Comparison of ENCODE assay signal across 20 cellular contexts in the genomic region with DNA sequence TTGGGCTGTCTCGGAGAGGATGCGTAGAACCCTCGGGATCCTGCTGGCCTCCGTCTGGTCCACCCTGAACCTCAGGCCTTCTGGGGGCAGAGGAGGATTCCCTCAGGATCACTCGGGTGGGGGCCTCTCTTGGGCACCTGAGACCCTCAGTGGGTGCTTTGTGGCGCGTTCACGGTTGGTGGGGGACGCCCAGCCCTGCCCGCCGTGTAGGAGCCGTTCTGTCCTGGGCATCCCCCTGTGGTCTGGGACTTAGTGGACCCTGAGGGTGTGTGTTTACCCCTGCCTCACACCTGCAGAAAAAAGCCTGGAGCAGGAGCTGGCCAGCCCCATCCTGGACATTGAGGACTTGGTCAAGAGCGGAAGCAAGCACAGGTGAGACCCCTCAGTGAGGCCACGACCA. TPM values are rescaled to one million over a fixed set of nuclear protein-coding genes. Genes with fewer than 3 reads are reported as not detected.
A peak's percentile ranks its signal among the peaks of the same experiment; 100 is the strongest.
DNase-seq lines count a peak whose midpoint lies in the region; ATAC-seq and TF ChIP-seq lines count a peak whose summit lies in the region.
"Had no signal": no experiment of that assay in that cellular context is flagged by ENCODE, and none has a peak within 500 bp of the region (broad histone marks: within the 10 kb centered on the region; RNA-seq: fewer than 3 reads in every experiment).

No MANE protein-coding gene starts in this region.

- H3K27me3 ChIP-seq in neural progenitor cell (no peaks in the 10 kb centered on the region), right lobe of liver (no peaks in the 10 kb centered on the region)
- H3K27me3 ChIP-seq: BLaER1 had no signal

- no peak for TF ChIP-seq POLR2A in right lobe of liver (IDR thresholded peaks at IDR 0.05)

- H3K9ac ChIP-seq in neural progenitor cell, result no peak overlapping the region
- H3K9ac ChIP-seq: BLaER1, GM23248 had no signal

- no peak for ATAC-seq in T-helper 17 cell
- ATAC-seq in omental fat pad (ENCODE audit: low FRiP score), result peak; percentile 5
- no peak for ATAC-seq in right lobe of liver
- ATAC-seq: CD8-positive, alpha-beta T cell had no signal

- H3K4me1 Mint-ChIP-seq in T-helper 17 cell (peaks cover 4% of the 10 kb centered on the region), neural progenitor cell (peaks cover 5% of the 10 kb centered on the region), endothelial cell (ENCODE audit: unreplicated experiment) (no peaks in the 10 kb centered on the region)
- H3K4me1 Mint-ChIP-seq: B cell had no signal

- DNase-seq in T-helper 17 cell (no peak), neural progenitor cell (ENCODE audit: low spot score) (no peak), omental fat pad (ENCODE audit: low spot score) (no peak), right lobe of liver (no peak), endothelial cell (ENCODE audit: low spot score) (no peak), ACHN (no peak), posterior vena cava (ENCODE audit: low spot score) (no peak)
- DNase-seq: Caco-2; CD4-positive, CD25-positive, alpha-beta regulatory T cell; CD8-positive, alpha-beta T cell; DMS153; DND-41; GM23248; HCEC 1CT had no signal

- H3F3A ChIP-seq in neural progenitor cell (ENCODE audit: low read depth), result no peaks in the 10 kb centered on the region

- H3K36me3 Mint-ChIP-seq in T-helper 17 cell (ENCODE audit: low read depth) (peaks cover 3% of the 10 kb centered on the region), neural progenitor cell (peaks cover 19% of the 10 kb centered on the region), endothelial cell (ENCODE audit: low read depth, unreplicated experiment) (peaks cover 22% of the 10 kb centered on the region)

- in situ Hi-C loops in ACHN (cut with HindIII; ENCODE audit: low pct_ligation_motif_present, low pct_unique_long_range_greater_than_20kb, low sequenced_read_pairs), result no loop called here

- H3K27ac ChIP-seq in neural progenitor cell (no peak overlapping the region), right lobe of liver (no peak overlapping the region)
- H3K27ac ChIP-seq: BLaER1, C4-2B, GM23248 had no signal

- no peaks in the 10 kb centered on the region for H3K36me3 ChIP-seq in neural progenitor cell
- peaks cover 0 to 20% (median 4%) of the 10 kb centered on the region in 4 donors for H3K36me3 ChIP-seq in right lobe of liver

- peak overlapping the region; percentile 27 for H3K27ac Mint-ChIP-seq in T-helper 17 cell
- peak overlapping the region; percentile 74 for H3K27ac Mint-ChIP-seq in neural progenitor cell
- H3K27ac Mint-ChIP-seq in endothelial cell (ENCODE audit: unreplicated experiment), result no peak overlapping the region
- H3K27ac Mint-ChIP-seq: B cell; CD4-positive, CD25-positive, alpha-beta regulatory T cell; CD8-positive, alpha-beta T cell had no signal

- H3K79me2 ChIP-seq in neural progenitor cell (ENCODE audit: low read depth), result no peaks in the 10 kb centered on the region

- WGBS in right lobe of liver (ENCODE audit: insufficient coverage, low coverage, low lambda C conversion rate, missing lambda C conversion rate), result 100% methylated on average over 1 of the region's 14 CpGs

- H3K27me3 Mint-ChIP-seq in T-helper 17 cell (no peaks in the 10 kb centered on the region), neural progenitor cell (ENCODE audit: insufficient read depth, low read depth) (peaks cover 4% of the 10 kb centered on the region), endothelial cell (ENCODE audit: unreplicated experiment) (peaks cover 11% of the 10 kb centered on the region)
- H3K27me3 Mint-ChIP-seq: B cell; CD4-positive, CD25-positive, alpha-beta regulatory T cell had no signal

- H3K4me2 ChIP-seq in neural progenitor cell, result no peak overlapping the region
- H3K4me2 ChIP-seq: BLaER1 had no signal

- H3K4me1 ChIP-seq in neural progenitor cell (no peaks in the 10 kb centered on the region), right lobe of liver (no peaks in the 10 kb centered on the region)
- H3K4me1 ChIP-seq: Caco-2 had no signal

- TF ChIP-seq CTCF in neural progenitor cell (IDR thresholded peaks at IDR 0.05) (no peak), omental fat pad (IDR thresholded peaks at IDR 0.05) (no peak), right lobe of liver (IDR thresholded peaks at IDR 0.05) (no peak), endothelial cell (IDR thresholded peaks at IDR 0.05; ENCODE audit: unreplicated experiment) (no peak)

- H3K4me3 Mint-ChIP-seq in T-helper 17 cell (no peak overlapping the region), neural progenitor cell (no peak overlapping the region), endothelial cell (ENCODE audit: unreplicated experiment) (no peak overlapping the region)
- H3K4me3 Mint-ChIP-seq: B cell; CD4-positive, CD25-positive, alpha-beta regulatory T cell; CD8-positive, alpha-beta T cell had no signal

- no peak overlapping the region for H3K4me3 ChIP-seq in neural progenitor cell
- no peak overlapping the region for H3K4me3 ChIP-seq in right lobe of liver
- H3K4me3 ChIP-seq: BLaER1, GM23248 had no signal

- intact Hi-C loops in right lobe of liver (cut with DNase I) (no loop called here), posterior vena cava (cut with DNase I) (no loop called here)

- no peaks in the 10 kb centered on the region for H4K20me1 ChIP-seq in neural progenitor cell (ENCODE audit: low read depth)
- H4K20me1 ChIP-seq: BLaER1 had no signal

- H2AFZ ChIP-seq in neural progenitor cell (replicated peaks), result no peak overlapping the region
- H2AFZ ChIP-seq: GM23248 had no signal

- H3K9me3 Mint-ChIP-seq in neural progenitor cell, result no peaks in the 10 kb centered on the region
- H3K9me3 Mint-ChIP-seq in endothelial cell (ENCODE audit: unreplicated experiment), result no peaks in the 10 kb centered on the region
- H3K9me3 Mint-ChIP-seq: CD4-positive, CD25-positive, alpha-beta regulatory T cell; CD8-positive, alpha-beta T cell had no signal

- H3K9me3 ChIP-seq in T-helper 17 cell (ENCODE audit: control insufficient read depth, low read length, poor library complexity, severe bottlenecking) (no peaks in the 10 kb centered on the region), neural progenitor cell (ENCODE audit: low read depth) (no peaks in the 10 kb centered on the region), right lobe of liver (no peaks in the 10 kb centered on the region)
- H3K9me3 ChIP-seq: BLaER1, Caco-2 had no signal

RNA-seq across cellular contexts. Expression of a gene that starts 7.6 kb away (rescaled TPM):
- total RNA-seq in T-helper 17 cell (10 to 100 TPM; 30.7 to 35.0 TPM), neural progenitor cell (ENCODE audit: low replicate concordance) (6.0 and 16.7 TPM in 2 replicates), omental fat pad (10 to 100 TPM; 10.2 to 34.4 (median 21.6) TPM), right lobe of liver (10 to 100 TPM in 5 of 6 experiments, 1 to 10 TPM in 1; 9.6 to 16.3 (median 12.4) TPM), endothelial cell (ENCODE audit: unreplicated experiment) (20.2 TPM), posterior vena cava (10 to 100 TPM; 28.3 to 28.7 TPM)

RNA-seq across cellular contexts. Expression of a gene that starts 12.5 kb away (rescaled TPM):
- total RNA-seq in T-helper 17 cell (10 to 100 TPM; 51.0 to 67.4 TPM), neural progenitor cell (ENCODE audit: low replicate concordance) (3.3 and 6.1 TPM in 2 replicates), omental fat pad (10 to 100 TPM in 2 of 4 donors, 1 to 10 TPM in 2; 7.6 to 17.4 (median 12.0) TPM), right lobe of liver (1 to 10 TPM in 1 of 6 experiments, under 1 TPM in 5; 0.43 to 1.6 (median 0.77) TPM), endothelial cell (ENCODE audit: unreplicated experiment) (12.8 TPM), posterior vena cava (10 to 100 TPM; 11.7 to 27.3 TPM)

RNA-seq across cellular contexts. Expression of a gene that starts 30.7 kb away (rescaled TPM):
- total RNA-seq in T-helper 17 cell (not detected), neural progenitor cell (ENCODE audit: low replicate concordance) (0.25 TPM in 1 of 2 replicates, not detected in the other), omental fat pad (10 to 100 TPM; 10.5 to 91.9 (median 12.3) TPM), right lobe of liver (1 to 10 TPM in 1 of 6 experiments, under 1 TPM in 2, not detected in 3; 0.56 to 1.0 (median 0.62) TPM), endothelial cell (ENCODE audit: unreplicated experiment) (not detected), posterior vena cava (1 to 10 TPM; 5.4 to 7.0 TPM)
- total RNA-seq: A673; B cell; Caco-2; CD4-positive, CD25-positive, alpha-beta regulatory T cell; H1; H7 had no signal

RNA-seq across cellular contexts. Expression of a gene that starts 38.8 kb away (rescaled TPM):
- total RNA-seq in T-helper 17 cell (10 to 100 TPM; 17.3 to 21.0 TPM), neural progenitor cell (ENCODE audit: low replicate concordance) (8.0 and 18.6 TPM in 2 replicates), omental fat pad (10 to 100 TPM in 1 of 4 donors, 1 to 10 TPM in 3; 6.6 to 12.8 (median 9.2) TPM), right lobe of liver (1 to 10 TPM; 3.2 to 7.0 (median 5.1) TPM), endothelial cell (ENCODE audit: unreplicated experiment) (11.2 TPM), posterior vena cava (1 to 10 TPM; 6.9 to 8.8 TPM)

RNA-seq across cellular contexts. Expression of a gene that starts 42.1 kb away (rescaled TPM):
- 10 to 100 TPM; 44.0 to 53.2 TPM for total RNA-seq in T-helper 17 cell
- total RNA-seq in neural progenitor cell (ENCODE audit: low replicate concordance), result 18.3 and 32.6 TPM in 2 replicates
- 10 to 100 TPM; 25.5 to 44.3 (median 40.9) TPM for total RNA-seq in omental fat pad
- total RNA-seq in right lobe of liver, result 10 to 100 TPM; 16.0 to 22.2 (median 20.2) TPM
- 33.4 TPM for total RNA-seq in endothelial cell (ENCODE audit: unreplicated experiment)
- total RNA-seq in posterior vena cava, result 10 to 100 TPM; 35.7 to 38.1 TPM
